18 cellular contexts compared by ENCODE assay signal in the genomic region with DNA sequence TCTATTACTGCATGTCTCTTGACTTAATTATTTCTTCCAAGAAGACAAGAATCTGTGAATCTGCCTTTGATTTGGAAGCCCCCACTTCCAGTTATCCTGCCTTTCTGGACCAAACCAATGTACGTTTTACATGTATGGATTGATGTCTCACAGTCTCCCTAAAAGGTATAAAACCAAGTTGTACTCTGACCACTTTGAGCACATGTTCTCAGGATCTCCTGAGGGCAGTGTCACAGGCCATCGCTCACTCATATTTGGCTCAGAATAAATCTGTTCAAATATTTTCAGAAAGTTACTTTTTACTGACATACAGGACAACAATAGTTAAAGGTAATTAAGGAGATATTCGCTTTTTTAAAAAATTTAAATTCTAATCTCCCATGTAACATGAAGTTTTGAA.
DNase-seq lines count a peak whose midpoint lies in the region; ATAC-seq and TF ChIP-seq lines count a peak whose summit lies in the region.
"Had no signal": no experiment of that assay in that cellular context is flagged by ENCODE, and none has a peak within 500 bp of the region (broad histone marks: within the 10 kb centered on the region; RNA-seq: fewer than 3 reads in every experiment).

No MANE protein-coding gene starts in this region.

- H3K27ac ChIP-seq in liver (ENCODE audit: low read depth in 1 of 2, low read length in 2 of 2) (no peak overlapping the region), neural progenitor cell (no peak overlapping the region)
- H3K27ac ChIP-seq: BLaER1 had no signal

- H3K36me3 ChIP-seq in liver (ENCODE audit: control insufficient read depth in 4 of 4, insufficient read depth in 3 of 4, low read depth in 1 of 4, low read length in 3 of 4) (no peaks in the 10 kb centered on the region), neural progenitor cell (no peaks in the 10 kb centered on the region)
- H3K36me3 ChIP-seq: BE2C, BLaER1 had no signal

- peak; percentile 72 for ATAC-seq in left lobe of liver
- no peak for ATAC-seq in GM19455 (IDR thresholded peaks at IDR 0.05; ENCODE audit: unreplicated experiment)

- TF ChIP-seq RAD21 in liver (IDR thresholded peaks at IDR 0.05) = no peak

- H3K79me2 ChIP-seq in neural progenitor cell (ENCODE audit: low read depth) = no peaks in the 10 kb centered on the region

- H3K4me2 ChIP-seq in neural progenitor cell = no peak overlapping the region
- H3K4me2 ChIP-seq: BLaER1 had no signal

- no peak for TF ChIP-seq CTCF in liver (IDR thresholded peaks at IDR 0.05; ENCODE audit: low read depth, low read length, missing input control)
- TF ChIP-seq CTCF in neural progenitor cell (IDR thresholded peaks at IDR 0.05) = no peak

- DNase-seq in left lobe of liver (ENCODE audit: low spot score) (no peak), neural progenitor cell (ENCODE audit: low spot score) (no peak), SIG-M5 (lab: John Stamatoyannopoulos, UW) (no peak), cerebellar cortex (ENCODE audit: low spot score) (no peak)
- DNase-seq: 8988T; ACHN; BE2C; C1 segment of cervical spinal cord; CD4-positive, alpha-beta memory T cell; CD4-positive, CD25-positive, alpha-beta regulatory T cell; CD8-positive, alpha-beta memory T cell; COR-L47; DMS79 treated with DMSO at 0.1 percent for 48 hours; GF-D8 had no signal

- H3K9ac ChIP-seq in liver (ENCODE audit: low read depth in 1 of 2, low read length in 2 of 2) (no peak overlapping the region), neural progenitor cell (no peak overlapping the region)
- H3K9ac ChIP-seq: BLaER1 had no signal

- H3K9me3 Mint-ChIP-seq in neural progenitor cell = no peaks in the 10 kb centered on the region
- H3K9me3 Mint-ChIP-seq: CD4-positive, CD25-positive, alpha-beta regulatory T cell had no signal

- 35% methylated on average over 3 of the region's 3 CpGs for WGBS in liver

- no peaks in the 10 kb centered on the region for H4K20me1 ChIP-seq in neural progenitor cell (ENCODE audit: low read depth)
- H4K20me1 ChIP-seq: BLaER1 had no signal

- H3K36me3 Mint-ChIP-seq in neural progenitor cell = no peaks in the 10 kb centered on the region
- H3K36me3 Mint-ChIP-seq: CD14-positive monocyte; CD4-positive, alpha-beta memory T cell; CD4-positive, CD25-positive, alpha-beta regulatory T cell; CD8-positive, alpha-beta memory T cell had no signal

- peak overlapping the region; percentile 63 for H2AFZ ChIP-seq in neural progenitor cell (replicated peaks)

- H3K9me3 ChIP-seq in liver (ENCODE audit: control insufficient read depth in 4 of 4, low read length in 3 of 4) (no peaks in the 10 kb centered on the region), neural progenitor cell (ENCODE audit: low read depth) (no peaks in the 10 kb centered on the region)
- H3K9me3 ChIP-seq: BE2C, BLaER1 had no signal

- no peaks in the 10 kb centered on the region for H3K27me3 Mint-ChIP-seq in neural progenitor cell (ENCODE audit: insufficient read depth, low read depth)
- H3K27me3 Mint-ChIP-seq: CD4-positive, alpha-beta memory T cell; CD4-positive, CD25-positive, alpha-beta regulatory T cell had no signal

- H3K4me1 ChIP-seq in liver (ENCODE audit: control insufficient read depth in 4 of 4, insufficient read depth in 4 of 4, low read length in 3 of 4) (peaks cover 0 to 12% (median 6%) of the 10 kb centered on the region in 4 donors), neural progenitor cell (peaks cover 13% of the 10 kb centered on the region)
- H3K4me1 ChIP-seq: BE2C, BLaER1 had no signal

- H3K4me3 ChIP-seq in liver (ENCODE audit: low read depth in 1 of 3, low read length in 3 of 3) = no peak overlapping the region
- H3K4me3 ChIP-seq in neural progenitor cell = no peak overlapping the region
- H3K4me3 ChIP-seq: BLaER1 had no signal

- H3K4me3 Mint-ChIP-seq in neural progenitor cell = no peak overlapping the region
- H3K4me3 Mint-ChIP-seq: CD14-positive monocyte; CD4-positive, alpha-beta memory T cell; CD4-positive, CD25-positive, alpha-beta regulatory T cell; CD8-positive, alpha-beta memory T cell had no signal

- H3K27me3 ChIP-seq in liver (ENCODE audit: control insufficient read depth in 4 of 4, insufficient read depth in 4 of 4, low read length in 3 of 4) (no peaks in the 10 kb centered on the region), neural progenitor cell (no peaks in the 10 kb centered on the region)
- H3K27me3 ChIP-seq: BE2C had no signal

- peaks cover 5% of the 10 kb centered on the region for H3K4me1 Mint-ChIP-seq in neural progenitor cell
- H3K4me1 Mint-ChIP-seq: CD14-positive monocyte; CD4-positive, alpha-beta memory T cell; CD4-positive, CD25-positive, alpha-beta regulatory T cell; CD8-positive, alpha-beta memory T cell had no signal

- no peak overlapping the region for H3K27ac Mint-ChIP-seq in neural progenitor cell
- H3K27ac Mint-ChIP-seq: CD14-positive monocyte; CD4-positive, alpha-beta memory T cell; CD4-positive, CD25-positive, alpha-beta regulatory T cell; CD8-positive, alpha-beta memory T cell had no signal

- H3F3A ChIP-seq in neural progenitor cell (ENCODE audit: low read depth) = peaks cover 7% of the 10 kb centered on the region

TF ChIP-seq in liver, 16 proteins besides CTCF, POLR2A, EP300 and RAD21:
- TF ChIP-seq HNF4A (conservative IDR thresholded peaks at IDR 0.05) (peak; percentile 39 to 64), JUND (IDR thresholded peaks at IDR 0.05) (no peak), RXRA (IDR thresholded peaks at IDR 0.05) (peak in 1 of 2 donors; percentile 31)
TF ChIP-seq in liver: peak in this region for 2.
